ENCODE assay signal across 1 cellular context in the genomic region with DNA sequence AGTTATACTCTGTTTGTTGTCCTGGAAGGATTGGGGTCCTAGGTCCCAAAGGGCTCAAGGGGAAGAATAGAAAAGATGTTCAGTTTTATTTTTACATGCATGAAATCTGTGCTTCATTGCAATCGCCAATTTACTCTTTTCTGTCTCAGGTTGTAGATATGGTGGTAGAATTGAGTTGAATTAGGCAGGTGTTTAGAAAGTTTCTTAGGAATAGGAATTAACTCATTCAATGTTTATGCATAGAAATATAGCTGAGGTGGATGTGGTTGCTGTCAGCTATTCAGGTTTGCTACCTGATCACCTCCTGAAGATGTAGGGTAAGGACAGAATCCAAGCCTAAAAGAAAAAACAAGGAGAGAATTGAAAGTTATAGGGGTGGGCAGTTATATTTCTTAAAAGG.
TF ChIP-seq lines count a peak whose summit lies in the region.

No MANE protein-coding gene starts in this region.

TF ChIP-seq in GM23338, 12 proteins besides CTCF, POLR2A, EP300 and RAD21 (continued from another document):
- no peak for TF ChIP-seq ZNF462 (CRISPR knock-in tag; IDR thresholded peaks at IDR 0.05)
- no peak for TF ChIP-seq ETS1 (IDR thresholded peaks at IDR 0.05)
- TF ChIP-seq ZNF114 (CRISPR knock-in tag; IDR thresholded peaks at IDR 0.05): no peak
TF ChIP-seq in GM23338: peak in this region for 0.
